Comparison of ENCODE assay signal across 1 cellular context in genomic region chr11:57332694-57333440, GRCh38.
TF ChIP-seq lines count a peak whose summit lies in the region.

No MANE protein-coding gene starts in this region.

TF ChIP-seq in IMR-90, 13 proteins besides CTCF, POLR2A, EP300 and RAD21:
- TF ChIP-seq ELK1 (IDR thresholded peaks at IDR 0.05; ENCODE audit: borderline replicate concordance, low read depth, low read length) (no peak), MAZ (IDR thresholded peaks at IDR 0.05; ENCODE audit: borderline replicate concordance, low read depth, low read length) (no peak), CEBPB (IDR thresholded peaks at IDR 0.05; ENCODE audit: low read depth, low read length) (no peak), RCOR1 (IDR thresholded peaks at IDR 0.05; ENCODE audit: insufficient replicate concordance, low read length) (no peak), SMC3 (IDR thresholded peaks at IDR 0.05; ENCODE audit: low read depth, low read length) (no peak)
